In the genomic region with DNA sequence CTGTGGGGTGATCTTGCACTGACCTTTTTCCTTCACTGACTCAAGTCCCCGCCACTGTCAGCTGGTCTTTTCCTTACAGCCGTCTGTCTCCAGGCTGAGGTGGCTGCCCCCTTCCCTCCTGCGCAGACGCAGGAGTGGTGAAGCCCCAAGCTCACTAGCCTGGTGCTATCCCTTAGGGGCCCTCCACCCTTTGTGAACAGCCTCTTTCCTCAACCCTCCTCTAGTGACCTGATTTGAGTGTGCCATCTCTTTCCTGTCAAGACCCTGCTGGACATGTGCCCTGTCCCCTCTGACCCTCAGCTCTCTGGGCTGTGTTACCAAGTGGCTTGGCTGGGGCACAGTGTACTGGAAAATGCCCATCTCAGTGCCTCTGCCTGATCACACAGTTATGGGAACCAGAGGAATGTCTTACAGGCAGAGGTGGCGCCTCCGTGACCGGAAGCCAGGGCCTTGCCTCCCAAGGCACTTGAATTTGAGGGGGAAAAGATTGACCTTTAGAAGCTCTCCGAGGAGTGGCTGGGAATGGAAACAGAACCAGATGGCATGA, we compare ENCODE assay signal across 31 cellular contexts. TPM values are rescaled to one million over a fixed set of nuclear protein-coding genes. Genes with fewer than 3 reads are reported as not detected.
DNase-seq lines count a peak whose midpoint lies in the region; ATAC-seq and TF ChIP-seq lines count a peak whose summit lies in the region.
"Had no signal": no experiment of that assay in that cellular context is flagged by ENCODE, and none has a peak within 500 bp of the region (broad histone marks: within the 10 kb centered on the region; RNA-seq: fewer than 3 reads in every experiment).

No MANE protein-coding gene starts in this region.

- TF ChIP-seq CTCF in natural killer cell (IDR thresholded peaks at IDR 0.05) (no peak), spleen (IDR thresholded peaks at IDR 0.05 in 8 of 11, conservative IDR thresholded peaks at IDR 0.05 in 3 of 11) (no peak), BE2C (IDR thresholded peaks at IDR 0.05; ENCODE audit: low read depth, low read length) (no peak)

- H3K4me1 Mint-ChIP-seq in natural killer cell treated with Interleukin-12 subunit alpha and Interleukin-12 subunit beta and Interleukin-15 and Interleukin-18, amount 100 ng/mL, for 72 hours (ENCODE audit: low read depth in 2 of 2): peaks cover 8 to 19% of the 10 kb centered on the region in 2 donors
- H3K4me1 Mint-ChIP-seq in natural killer cell: peaks cover 11 to 19% of the 10 kb centered on the region in 2 donors

- no peaks in the 10 kb centered on the region for H3K9me3 Mint-ChIP-seq in natural killer cell treated with Interleukin-12 subunit alpha and Interleukin-12 subunit beta and Interleukin-15 and Interleukin-18, amount 100 ng/mL, for 72 hours
- H3K9me3 Mint-ChIP-seq in natural killer cell: no peaks in the 10 kb centered on the region
- H3K9me3 Mint-ChIP-seq: activated CD4-positive, alpha-beta T cell treated with anti-CD3 and anti-CD28 coated beads, Interleukin-2, amount 10 ng/mL, durations not matched to agents 24 days and 14 days; activated T-helper 1 cell treated with anti-CD3 and anti-CD28 coated beads, Interleukin-12 subunit alpha, Interleukin-12 subunit beta, Interleukin-2, Interleukin-4 antibody, amounts not matched to agents 30 ng/mL and 10 ng/mL and 1 ng/mL, durations not matched to agents 14 hours and 24 hours and 36 hours; CD14-positive monocyte; central memory CD8-positive, alpha-beta T cell; naive thymus-derived CD4-positive, alpha-beta T cell; stimulated activated naive CD8-positive, alpha-beta T cell treated with anti-CD3 and anti-CD28 coated beads, Interleukin-15, Interleukin-2, amounts not matched to agents 100 ng/mL and 50 ng/mL, for 24 hours; T-helper 1 cell treated with Interleukin-12 subunit alpha and Interleukin-12 subunit beta and Interleukin-4 antibody, amounts not matched to agents 30 μg/mL and 1 μg/mL, for 36 hours had no signal

- H3K4me3 ChIP-seq in spleen (no peak overlapping the region), aorta (ENCODE audit: low read length in 2 of 2) (no peak overlapping the region), BE2C (ENCODE audit: low read depth, low read length) (no peak overlapping the region)
- H3K4me3 ChIP-seq: Peyer's patch, smooth muscle cell had no signal

- H3K4me1 ChIP-seq in spleen (peaks cover 0 to 75% (median 24%) of the 10 kb centered on the region in 6 donors), aorta (ENCODE audit: control insufficient read depth in 1 of 2, insufficient read depth in 2 of 2, low read length in 2 of 2) (peaks cover 2 to 6% of the 10 kb centered on the region in 2 donors), BE2C (peaks cover 4% of the 10 kb centered on the region)

- WGBS in spleen, 5 donors: 76 to 85% (median 80%) methylated on average over 8 of the region's 8 CpGs
- WGBS in aorta, 2 donors: 50 to 52% methylated on average over 8 of the region's 8 CpGs

- no peaks in the 10 kb centered on the region for H3K27me3 ChIP-seq in layer of hippocampus (ENCODE audit: control insufficient read depth, insufficient read depth, low read length)
- peaks cover 0 to 45% (median 6%) of the 10 kb centered on the region in 7 donors for H3K27me3 ChIP-seq in spleen (replicated peaks in 1 of 7)
- no peaks in the 10 kb centered on the region for H3K27me3 ChIP-seq in aorta (ENCODE audit: control insufficient read depth in 1 of 2, insufficient read depth in 2 of 2, low read length in 1 of 2)
- H3K27me3 ChIP-seq in BE2C: no peaks in the 10 kb centered on the region
- H3K27me3 ChIP-seq: Peyer's patch had no signal

- no peak overlapping the region for H3K27ac Mint-ChIP-seq in natural killer cell treated with Interleukin-12 subunit alpha and Interleukin-12 subunit beta and Interleukin-15 and Interleukin-18, amount 100 ng/mL, for 72 hours
- H3K27ac Mint-ChIP-seq in natural killer cell: no peak overlapping the region
- H3K27ac Mint-ChIP-seq: activated CD4-positive, alpha-beta T cell treated with anti-CD3 and anti-CD28 coated beads, Interleukin-2, amount 10 ng/mL, durations not matched to agents 24 days and 14 days; activated T-helper 1 cell treated with anti-CD3 and anti-CD28 coated beads, Interleukin-12 subunit alpha, Interleukin-12 subunit beta, Interleukin-2, Interleukin-4 antibody, amounts not matched to agents 30 ng/mL and 10 ng/mL and 1 ng/mL, durations not matched to agents 14 hours and 24 hours and 36 hours; CD14-positive monocyte; naive thymus-derived CD4-positive, alpha-beta T cell; stimulated activated naive CD8-positive, alpha-beta T cell treated with anti-CD3 and anti-CD28 coated beads, Interleukin-15, Interleukin-2, amounts not matched to agents 100 ng/mL and 50 ng/mL, for 24 hours; T-helper 1 cell treated with Interleukin-12 subunit alpha and Interleukin-12 subunit beta and Interleukin-4 antibody, amounts not matched to agents 30 μg/mL and 1 μg/mL, for 36 hours had no signal

- H3K27me3 Mint-ChIP-seq in natural killer cell treated with Interleukin-12 subunit alpha and Interleukin-12 subunit beta and Interleukin-15 and Interleukin-18, amount 100 ng/mL, for 72 hours: peaks cover 14 to 19% of the 10 kb centered on the region in 2 donors
- H3K27me3 Mint-ChIP-seq in natural killer cell (ENCODE audit: low read depth in 2 of 2): peaks cover 26 to 38% of the 10 kb centered on the region in 2 donors
- H3K27me3 Mint-ChIP-seq: stimulated activated naive CD8-positive, alpha-beta T cell treated with anti-CD3 and anti-CD28 coated beads, Interleukin-15, Interleukin-2, amounts not matched to agents 100 ng/mL and 50 ng/mL, for 24 hours had no signal

- no peak overlapping the region for H3K4me3 Mint-ChIP-seq in natural killer cell treated with Interleukin-12 subunit alpha and Interleukin-12 subunit beta and Interleukin-15 and Interleukin-18, amount 100 ng/mL, for 72 hours
- no peak overlapping the region for H3K4me3 Mint-ChIP-seq in natural killer cell
- H3K4me3 Mint-ChIP-seq: activated CD4-positive, alpha-beta T cell treated with anti-CD3 and anti-CD28 coated beads, Interleukin-2, amount 10 ng/mL, durations not matched to agents 24 days and 14 days; activated T-helper 1 cell treated with anti-CD3 and anti-CD28 coated beads, Interleukin-12 subunit alpha, Interleukin-12 subunit beta, Interleukin-2, Interleukin-4 antibody, amounts not matched to agents 30 ng/mL and 10 ng/mL and 1 ng/mL, durations not matched to agents 14 hours and 24 hours and 36 hours; CD14-positive monocyte; central memory CD8-positive, alpha-beta T cell; naive thymus-derived CD4-positive, alpha-beta T cell; stimulated activated naive CD8-positive, alpha-beta T cell treated with anti-CD3 and anti-CD28 coated beads, Interleukin-15, Interleukin-2, amounts not matched to agents 100 ng/mL and 50 ng/mL, for 24 hours; T-helper 1 cell treated with Interleukin-12 subunit alpha and Interleukin-12 subunit beta and Interleukin-4 antibody, amounts not matched to agents 30 μg/mL and 1 μg/mL, for 36 hours had no signal

- H3K9me3 ChIP-seq in spleen (no peaks in the 10 kb centered on the region), aorta (ENCODE audit: control insufficient read depth, low read length) (no peaks in the 10 kb centered on the region), BE2C (no peaks in the 10 kb centered on the region)
- H3K9me3 ChIP-seq: Peyer's patch had no signal

- no peaks in the 10 kb centered on the region for H3K36me3 ChIP-seq in spleen
- no peaks in the 10 kb centered on the region for H3K36me3 ChIP-seq in aorta (ENCODE audit: control insufficient read depth in 1 of 2, insufficient read depth in 2 of 2, low read length in 1 of 2)
- no peaks in the 10 kb centered on the region for H3K36me3 ChIP-seq in BE2C
- H3K36me3 ChIP-seq: Peyer's patch had no signal

- peak; percentile 28 for DNase-seq in natural killer cell treated with Interleukin-12 subunit alpha and Interleukin-12 subunit beta and Interleukin-15 and Interleukin-18, amount 100 ng/mL, for 72 hours (ENCODE audit: low spot score)
- no peak for DNase-seq in natural killer cell
- DNase-seq in spleen: no peak
- peak; percentile 73 to 76 for DNase-seq in aorta
- no peak for DNase-seq in BE2C
- DNase-seq in T-helper 2 cell: no peak
- DNase-seq in NCI-H1436 (lab: John Stamatoyannopoulos, UW): no peak
- DNase-seq: ACHN; activated CD4-positive, alpha-beta T cell treated with anti-CD3 and anti-CD28 coated beads, Interleukin-2, amount 10 ng/mL, durations not matched to agents 24 days and 14 days; activated naive CD4-positive, alpha-beta T cell treated with anti-CD3 and anti-CD28 coated beads, Interleukin-2, amount 50 U/mL, for 16 hours; EL; foreskin melanocyte; H7; IMR-90; mesenchymal stem cell; naive thymus-derived CD4-positive, alpha-beta T cell; NCI-H1105 treated with DMSO at 0.1 percent for 48 hours; NCI-H510A treated with DMSO at 0.1 percent for 48 hours; NK-92 treated with Interleukin-12 subunit alpha and Interleukin-12 subunit beta, amount 100 ng/mL, for 24 hours; Peyer's patch; stimulated activated CD4-positive, alpha-beta T cell treated with anti-CD3 and anti-CD28 coated beads, Interleukin-2, amount 100 ng/mL, for 48 hours had no signal

- no peak for ATAC-seq in natural killer cell treated with Interleukin-12 subunit alpha and Interleukin-12 subunit beta and Interleukin-15 and Interleukin-18, amount 100 ng/mL, for 72 hours
- ATAC-seq in natural killer cell (no peak), aorta (ENCODE audit: low FRiP score) (no peak)
- ATAC-seq: naive thymus-derived CD4-positive, alpha-beta T cell had no signal

- H3K27ac ChIP-seq in layer of hippocampus (ENCODE audit: low read depth, low read length) (peak overlapping the region; percentile 47), spleen (peak overlapping the region in 5 of 8 donors; percentile 9 to 59 (median 55)), aorta (ENCODE audit: low read depth in 1 of 2, low read length in 2 of 2) (peak overlapping the region; percentile 92 to 98)
- H3K27ac ChIP-seq: epithelial cell of prostate, Peyer's patch had no signal

- H3K36me3 Mint-ChIP-seq in natural killer cell treated with Interleukin-12 subunit alpha and Interleukin-12 subunit beta and Interleukin-15 and Interleukin-18, amount 100 ng/mL, for 72 hours: no peaks in the 10 kb centered on the region
- no peaks in the 10 kb centered on the region for H3K36me3 Mint-ChIP-seq in natural killer cell
- H3K36me3 Mint-ChIP-seq: CD14-positive monocyte; naive thymus-derived CD4-positive, alpha-beta T cell had no signal

- no peak for TF ChIP-seq POLR2A in spleen (IDR thresholded peaks at IDR 0.05)

- intact Hi-C loops in natural killer cell (cut with micrococcal nuclease) (no loop called here), spleen (cut with DNase I; ENCODE audit: low total_unique reads) (no loop called here), aorta (cut with DNase I) (loop anchor here in 1 of 2 donors (2.0 kb wide), 1 partner anchor 18 kb away; the partner anchor contains the start of gene RASL12)

RNA-seq across cellular contexts. Expression of gene KBTBD13, which starts 8.7 kb away (rescaled TPM):
- total RNA-seq in natural killer cell treated with Interleukin-12 subunit alpha and Interleukin-12 subunit beta and Interleukin-15 and Interleukin-18, amount 100 ng/mL, for 72 hours: not detected
- total RNA-seq in natural killer cell (not detected), spleen (not detected), aorta (1 to 10 TPM; 1.5 TPM)
- polyA plus RNA-seq in spleen (not detected), aorta (under 1 TPM; 0.05 to 0.25 TPM)
- polyA plus RNA-seq in BE2C (2012; ENCODE audit: insufficient read depth, insufficient read length, low read depth): not detected
- total RNA-seq: activated CD4-positive, alpha-beta T cell treated with anti-CD3 and anti-CD28 coated beads, Interleukin-2, amount 10 ng/mL, durations not matched to agents 24 days and 14 days; activated T-helper 1 cell treated with anti-CD3 and anti-CD28 coated beads, Interleukin-12 subunit alpha, Interleukin-12 subunit beta, Interleukin-2, Interleukin-4 antibody, amounts not matched to agents 30 ng/mL and 10 ng/mL and 1 ng/mL, durations not matched to agents 14 hours and 24 hours and 36 hours; IMR-90; M059J; naive thymus-derived CD4-positive, alpha-beta T cell; smooth muscle cell had no signal
- polyA plus RNA-seq: CD14-positive monocyte; IMR-90; keratinocyte; naive thymus-derived CD4-positive, alpha-beta T cell had no signal

RNA-seq across cellular contexts. Expression of gene RASL12, which starts 17.5 kb away (rescaled TPM):
- not detected for total RNA-seq in natural killer cell treated with Interleukin-12 subunit alpha and Interleukin-12 subunit beta and Interleukin-15 and Interleukin-18, amount 100 ng/mL, for 72 hours
- total RNA-seq in natural killer cell (not detected), spleen (10 to 100 TPM in 2 of 7 donors, 1 to 10 TPM in 5; 8.3 to 38.5 (median 9.4) TPM), aorta (100 to 1,000 TPM in 1 of 2 donors, 10 to 100 TPM in 1; 86.9 to 171 TPM)
- polyA plus RNA-seq in spleen (1 to 10 TPM; 2.7 to 6.5 (median 6.1) TPM), aorta (10 to 100 TPM; 51.3 to 82.1 TPM)
- 0.36 TPM for polyA plus RNA-seq in BE2C (2012; ENCODE audit: insufficient read depth, insufficient read length, low read depth)
- total RNA-seq: activated CD4-positive, alpha-beta T cell treated with anti-CD3 and anti-CD28 coated beads, Interleukin-2, amount 10 ng/mL, durations not matched to agents 24 days and 14 days; activated T-helper 1 cell treated with anti-CD3 and anti-CD28 coated beads, Interleukin-12 subunit alpha, Interleukin-12 subunit beta, Interleukin-2, Interleukin-4 antibody, amounts not matched to agents 30 ng/mL and 10 ng/mL and 1 ng/mL, durations not matched to agents 14 hours and 24 hours and 36 hours; M059J; naive thymus-derived CD4-positive, alpha-beta T cell had no signal
- polyA plus RNA-seq: CD14-positive monocyte; keratinocyte; naive thymus-derived CD4-positive, alpha-beta T cell had no signal

RNA-seq across cellular contexts. Expression of gene UBAP1L, which starts 29.7 kb away (rescaled TPM):
- 10 to 100 TPM in 1 of 2 donors, 1 to 10 TPM in 1; 5.7 to 14.2 TPM for total RNA-seq in natural killer cell treated with Interleukin-12 subunit alpha and Interleukin-12 subunit beta and Interleukin-15 and Interleukin-18, amount 100 ng/mL, for 72 hours
- total RNA-seq in natural killer cell: 1 to 10 TPM; 4.3 to 8.0 (median 7.5) TPM
- 10 to 100 TPM in 3 of 7 donors, 1 to 10 TPM in 4; 4.8 to 11.2 (median 7.9) TPM for total RNA-seq in spleen
- polyA plus RNA-seq in spleen: 1 to 10 TPM; 2.5 to 8.4 (median 6.0) TPM
- 10 to 100 TPM in 1 of 2 donors, 1 to 10 TPM in 1; 5.4 to 10.3 TPM for total RNA-seq in aorta
- polyA plus RNA-seq in aorta: 1 to 10 TPM in 1 of 2 donors, under 1 TPM in 1; 0.88 to 8.6 TPM
- polyA plus RNA-seq in BE2C (2012; ENCODE audit: insufficient read depth, insufficient read length, low read depth): 4.0 TPM
- polyA plus RNA-seq: CD14-positive monocyte had no signal

RNA-seq across cellular contexts. Expression of gene SLC51B, which starts 40.1 kb away (rescaled TPM):
- total RNA-seq in natural killer cell treated with Interleukin-12 subunit alpha and Interleukin-12 subunit beta and Interleukin-15 and Interleukin-18, amount 100 ng/mL, for 72 hours: not detected
- total RNA-seq in natural killer cell: not detected
- total RNA-seq in spleen: not detected
- under 1 TPM in 1 of 3 donors, not detected in 2; 0.09 TPM for polyA plus RNA-seq in spleen
- not detected for total RNA-seq in aorta
- 10 to 100 TPM in 1 of 2 donors, not detected in 1; 31.4 TPM for polyA plus RNA-seq in aorta
- not detected for polyA plus RNA-seq in BE2C (2012; ENCODE audit: insufficient read depth, insufficient read length, low read depth)
- total RNA-seq: activated CD4-positive, alpha-beta T cell treated with anti-CD3 and anti-CD28 coated beads, Interleukin-2, amount 10 ng/mL, durations not matched to agents 24 days and 14 days; activated T-helper 1 cell treated with anti-CD3 and anti-CD28 coated beads, Interleukin-12 subunit alpha, Interleukin-12 subunit beta, Interleukin-2, Interleukin-4 antibody, amounts not matched to agents 30 ng/mL and 10 ng/mL and 1 ng/mL, durations not matched to agents 14 hours and 24 hours and 36 hours; H7; IMR-90; M059J; naive thymus-derived CD4-positive, alpha-beta T cell; smooth muscle cell had no signal
- polyA plus RNA-seq: CD14-positive monocyte; IMR-90; keratinocyte; naive thymus-derived CD4-positive, alpha-beta T cell; smooth muscle cell had no signal

RNA-seq across cellular contexts. Expression of gene PDCD7, which starts 48.3 kb away (rescaled TPM):
- total RNA-seq in natural killer cell treated with Interleukin-12 subunit alpha and Interleukin-12 subunit beta and Interleukin-15 and Interleukin-18, amount 100 ng/mL, for 72 hours: 10 to 100 TPM; 30.3 to 41.2 TPM
- total RNA-seq in natural killer cell (10 to 100 TPM; 19.1 to 33.9 (median 26.7) TPM), spleen (10 to 100 TPM; 21.3 to 27.3 (median 25.1) TPM), aorta (10 to 100 TPM; 18.3 to 34.0 TPM)
- polyA plus RNA-seq in spleen (10 to 100 TPM in 2 of 3 donors, 1 to 10 TPM in 1; 9.8 to 16.1 (median 13.0) TPM), aorta (10 to 100 TPM; 11.1 to 13.8 TPM)
- 19.6 TPM for polyA plus RNA-seq in BE2C (2012; ENCODE audit: insufficient read depth, insufficient read length, low read depth)

Comparison
In these comparisons a context has a peak if more than half of its experiments do, and no peak if none do; other contexts are left out.
1. DNase-seq: peak in natural killer cell treated with Interleukin-12 subunit alpha and Interleukin-12 subunit beta and Interleukin-15 and Interleukin-18, amount 100 ng/mL, for 72 hours (single experiment) and aorta (2 of 2); none in natural killer cell (single experiment), spleen (single experiment), BE2C (single experiment), T-helper 2 cell (0 of 5) and NCI-H1436 (single experiment).
2. RNA of gene RASL12, which starts 17.5 kb away (total RNA-seq): 86.9 to 171 TPM in aorta and 8.3 to 38.5 TPM in spleen; not detected in natural killer cell treated with Interleukin-12 subunit alpha and Interleukin-12 subunit beta and Interleukin-15 and Interleukin-18, amount 100 ng/mL, for 72 hours and not detected in natural killer cell; every median in the first group is over 4 times any median in the second.
3. Peak in every context shown above with its lines, with median percentiles within 50 percentile points of each other: H3K27ac ChIP-seq.